ENCODE assay signal across 18 cellular contexts in genomic region chr5:163893301-163893700, GRCh38.
"Had no signal": no experiment of that assay in that cellular context is flagged by ENCODE, and none has a peak within 500 bp of the region (broad histone marks: within the 10 kb centered on the region; RNA-seq: fewer than 3 reads in every experiment).

No MANE protein-coding gene starts in this region.

- H3K4me3 ChIP-seq: heart left ventricle, left lung, psoas muscle, right lobe of liver, spleen, transverse colon had no signal

- H3K27ac ChIP-seq: brain microvascular endothelial cell, heart left ventricle, left lung, psoas muscle, right lobe of liver, spleen, transverse colon had no signal

- DNase-seq: activated CD4-positive, alpha-beta T cell treated with anti-CD3 and anti-CD28 coated beads, Interleukin-2, amount 50 U/mL, for 1 hour; activated naive CD4-positive, alpha-beta T cell treated with anti-CD3 and anti-CD28 coated beads, Interleukin-2, amount 50 U/mL, for 16 hours; activated T-cell treated with anti-CD3 and anti-CD28 coated beads for 4 hours; amygdala; brain microvascular endothelial cell; foreskin melanocyte; heart left ventricle; left lung; mesenchymal stem cell; occipital lobe; psoas muscle; right lobe of liver; spleen; stimulated activated CD4-positive, alpha-beta T cell treated with anti-CD3 and anti-CD28 coated beads, Interleukin-1b, Interleukin-23, amount 100 ng/mL, for 48 hours; stimulated activated naive B cell treated with anti-CD40 and anti-IgM and Interleukin-4, amounts not matched to agents 10 μg/mL and 1 μg/mL and 100 μg/mL, for 72 hours; substantia nigra; transverse colon had no signal

- H3K36me3 ChIP-seq: brain microvascular endothelial cell, heart left ventricle, left lung, right lobe of liver, spleen, transverse colon had no signal

- H3K27me3 ChIP-seq: brain microvascular endothelial cell, heart left ventricle, left lung, right lobe of liver, spleen, transverse colon had no signal

- H3K9me3 ChIP-seq: left lung, psoas muscle, right lobe of liver, spleen, transverse colon had no signal

- ATAC-seq: activated T-helper 17 cell treated with anti-CD3 and anti-CD28 coated beads, Interleukin-2, amount 50 U/mL, for 72 hours; heart left ventricle; left lung; psoas muscle; right lobe of liver; stimulated activated naive B cell treated with anti-CD40 and anti-IgM and Interleukin-4, amounts not matched to agents 10 μg/mL and 1 μg/mL and 100 μg/mL, for 72 hours had no signal

- H3K4me1 ChIP-seq: heart left ventricle, left lung, psoas muscle, right lobe of liver, spleen, transverse colon had no signal
